ENCODE assay signal across 17 cellular contexts in the genomic region with DNA sequence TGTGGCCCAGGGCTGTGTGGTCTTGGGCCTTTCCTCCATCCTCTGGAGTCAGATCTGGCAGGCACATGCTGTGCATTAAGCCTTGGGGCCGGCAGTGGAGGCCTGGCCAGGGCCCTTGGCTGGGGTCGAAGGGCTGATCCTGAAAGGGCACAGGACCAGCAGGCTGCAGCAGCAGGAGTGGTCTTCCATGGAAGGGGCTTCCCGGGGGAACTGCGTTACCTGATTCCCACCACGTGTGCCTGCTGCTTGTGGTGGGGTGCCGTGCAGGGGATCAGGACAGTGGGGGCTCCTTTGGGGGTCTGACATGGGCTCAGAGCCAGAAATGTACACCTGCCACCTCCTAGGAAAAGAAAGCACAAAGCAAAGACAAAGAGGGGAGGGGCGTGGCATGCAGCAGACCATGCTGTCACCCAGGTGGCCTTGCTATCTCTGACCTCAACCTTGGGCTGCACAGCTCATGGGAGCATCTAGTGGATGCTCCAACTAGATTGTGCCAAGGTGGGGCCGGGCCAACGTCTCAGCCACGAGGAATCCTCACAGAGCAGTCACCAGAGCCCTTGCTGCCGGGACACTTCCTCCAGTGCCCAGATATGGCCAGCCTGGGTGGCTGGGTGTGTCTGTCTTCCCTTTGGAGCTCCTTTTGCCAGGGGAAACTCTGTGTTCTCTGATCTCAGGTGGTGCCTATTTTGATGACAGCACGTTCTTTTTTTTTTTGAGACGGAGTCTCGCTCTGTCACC. TPM values are rescaled to one million over a fixed set of nuclear protein-coding genes. Genes with fewer than 3 reads are reported as not detected.
DNase-seq lines count a peak whose midpoint lies in the region; ATAC-seq and TF ChIP-seq lines count a peak whose summit lies in the region.
"Had no signal": no experiment of that assay in that cellular context is flagged by ENCODE, and none has a peak within 500 bp of the region (broad histone marks: within the 10 kb centered on the region; RNA-seq: fewer than 3 reads in every experiment).

No MANE protein-coding gene starts in this region.

- TF ChIP-seq CTCF in SK-N-SH (IDR thresholded peaks at IDR 0.05) (no peak), RWPE2 (IDR thresholded peaks at IDR 0.05; ENCODE audit: poor library complexity, severe bottlenecking) (no peak), gastrocnemius medialis (IDR thresholded peaks at IDR 0.05 in 4 of 5, conservative IDR thresholded peaks at IDR 0.05 in 1 of 5) (no peak), PC-3 (conservative IDR thresholded peaks at IDR 0.05; ENCODE audit: low read depth, low read length) (no peak)

- H4K20me1 ChIP-seq in SK-N-SH (ENCODE audit: insufficient read depth) (no peaks in the 10 kb centered on the region), PC-3 (ENCODE audit: low read length) (no peaks in the 10 kb centered on the region)

- in situ Hi-C loops in gastrocnemius medialis (cut with MboI; ENCODE audit: low sequenced_read_pairs in 4 of 4), result no loop called here

- intact Hi-C loops in left colon (cut with DNase I, micrococcal nuclease), result no loop called here
- intact Hi-C loops in gastrocnemius medialis (cut with DNase I; ENCODE audit: low total_unique reads), result no loop called here
- intact Hi-C loops in PC-3 (cut with micrococcal nuclease), result no loop called here

- H3K4me3 ChIP-seq in SK-N-SH (ENCODE audit: low read depth in 2 of 2, low read length in 1 of 2) (no peak overlapping the region), RWPE2 (ENCODE audit: severe bottlenecking) (no peak overlapping the region), gastrocnemius medialis (no peak overlapping the region), PC-3 (ENCODE audit: low read length) (no peak overlapping the region)
- H3K4me3 ChIP-seq: SK-N-MC had no signal

- peak; percentile 9; the same call in 1 of the 3 replicates for ATAC-seq in SK-N-SH treated with all-trans-retinoic acid at 6 μM for 48 hours
- ATAC-seq in RWPE2 (ENCODE audit: low read depth), result 0 out of 3 replicates have a peak, but pooled peaks have one; percentile 7
- peak; percentile 50 for ATAC-seq in left colon
- ATAC-seq in gastrocnemius medialis, result peak; percentile 34 to 81
- no peak for ATAC-seq in PC-3
- ATAC-seq in GM21786 (IDR thresholded peaks at IDR 0.05; ENCODE audit: unreplicated experiment), result no peak

- WGBS in SK-N-SH (ENCODE audit: low lambda C conversion rate), result 98% methylated on average over 8 of the region's 14 CpGs

- H3F3A ChIP-seq in SK-N-SH (replicated peaks; ENCODE audit: insufficient read depth) (peaks cover 21% of the 10 kb centered on the region), PC-3 (ENCODE audit: low read length, unreplicated experiment) (no peaks in the 10 kb centered on the region)

- TF ChIP-seq RAD21 in SK-N-SH (IDR thresholded peaks at IDR 0.05; ENCODE audit: low read length), result no peak

- H3K9me3 ChIP-seq in SK-N-SH (no peaks in the 10 kb centered on the region), RWPE2 (ENCODE audit: severe bottlenecking) (peaks cover 26% of the 10 kb centered on the region), gastrocnemius medialis (no peaks in the 10 kb centered on the region), PC-3 (ENCODE audit: low read length) (no peaks in the 10 kb centered on the region)

- H3K27ac ChIP-seq in SK-N-SH (ENCODE audit: low read depth in 2 of 2, low read length in 1 of 2), result no peak overlapping the region
- no peak overlapping the region for H3K27ac ChIP-seq in RWPE2 (ENCODE audit: poor library complexity, severe bottlenecking)
- H3K27ac ChIP-seq in gastrocnemius medialis, result no peak overlapping the region
- H3K27ac ChIP-seq in PC-3 (ENCODE audit: low read length), result no peak overlapping the region
- H3K27ac ChIP-seq: HL-60, SK-N-MC had no signal

- H2AFZ ChIP-seq in SK-N-SH (ENCODE audit: low read depth), result no peak overlapping the region
- no peak overlapping the region for H2AFZ ChIP-seq in PC-3 (ENCODE audit: low read length)

- H3K27me3 ChIP-seq in SK-N-SH (ENCODE audit: insufficient read depth), result no peaks in the 10 kb centered on the region
- no peaks in the 10 kb centered on the region for H3K27me3 ChIP-seq in RWPE2 (ENCODE audit: insufficient read depth, poor library complexity, severe bottlenecking)
- H3K27me3 ChIP-seq in gastrocnemius medialis, result no peaks in the 10 kb centered on the region
- no peaks in the 10 kb centered on the region for H3K27me3 ChIP-seq in PC-3 (ENCODE audit: low read length)

- TF ChIP-seq EP300 in SK-N-SH (IDR thresholded peaks at IDR 0.05; ENCODE audit: borderline replicate concordance in 1 of 2, low read depth in 1 of 2, low read length in 1 of 2), result no peak

- H3K4me2 ChIP-seq in SK-N-SH (no peak overlapping the region), PC-3 (ENCODE audit: low read length) (no peak overlapping the region)

- TF ChIP-seq POLR2A in gastrocnemius medialis (IDR thresholded peaks at IDR 0.05), result no peak

- no TSS peak for BruUV-seq in PC-3 (replicated peaks; lab: Mats Ljungman, UMichigan)

- H3K4me1 ChIP-seq in SK-N-SH (ENCODE audit: control insufficient read depth in 1 of 2, insufficient read depth in 2 of 2, low read depth in 1 of 2, low read length in 1 of 2) (peaks cover 5 to 14% of the 10 kb centered on the region in 2 experiments; a peak in 2 of 4 replicates), RWPE2 (ENCODE audit: insufficient read depth, poor library complexity, severe bottlenecking) (peaks cover 3% of the 10 kb centered on the region), gastrocnemius medialis (peaks cover 0 to 11% of the 10 kb centered on the region in 2 donors), PC-3 (ENCODE audit: insufficient read depth, low read length) (peaks cover 14% of the 10 kb centered on the region)

- H3K9ac ChIP-seq in SK-N-SH (no peak overlapping the region), PC-3 (ENCODE audit: low read length) (no peak overlapping the region)

- H3K9me2 ChIP-seq in SK-N-SH (no peaks in the 10 kb centered on the region), PC-3 (replicated peaks; ENCODE audit: low read length) (no peaks in the 10 kb centered on the region)

- H3K36me3 ChIP-seq in SK-N-SH (replicated peaks in 1 of 2; ENCODE audit: control insufficient read depth in 1 of 2, insufficient read depth in 2 of 2, low read length in 1 of 2) (peaks cover 0 to 5% of the 10 kb centered on the region in 2 experiments), RWPE2 (ENCODE audit: low read depth) (no peaks in the 10 kb centered on the region), gastrocnemius medialis (no peaks in the 10 kb centered on the region), PC-3 (ENCODE audit: low read depth, low read length) (no peaks in the 10 kb centered on the region)

- DNase-seq in SK-N-SH, result no peak
- no peak for DNase-seq in RWPE2 (ENCODE audit: low spot score)
- no peak for DNase-seq in left colon
- peak; percentile 36 to 41 for DNase-seq in gastrocnemius medialis
- no peak for DNase-seq in PC-3
- DNase-seq in NCI-H146 (lab: John Stamatoyannopoulos, UW), result no peak
- DNase-seq: CD4-positive, CD25-positive, alpha-beta regulatory T cell; GOT3; HFFc6; KG1; NCI-H1105; NCI-H187 treated with DMSO at 0.1 percent for 48 hours; NCI-H510A treated with DMSO at 0.1 percent for 48 hours had no signal

- POLR2A ChIA-PET in SK-N-SH (lab: Yijun Ruan, JAX), result no interaction called here
- POLR2A ChIA-PET in PC-3 (lab: Charles Lee; ENCODE audit: unreplicated experiment), result interaction anchor here (0.7 kb wide), 1 partner anchor 9 kb away, joined by 4 read pairs; no protein-coding TSS in a partner anchor

- CTCF ChIA-PET in SK-N-SH (lab: Yijun Ruan, JAX) (no interaction called here), PC-3 (lab: Charles Lee) (no interaction called here)

- H3K79me2 ChIP-seq in SK-N-SH (ENCODE audit: insufficient read depth) (no peaks in the 10 kb centered on the region), PC-3 (ENCODE audit: low read length) (no peaks in the 10 kb centered on the region)

TF ChIP-seq in SK-N-SH treated with all-trans-retinoic acid at 6 μM for 48 hours, 23 proteins besides CTCF, POLR2A, EP300 and RAD21 (continues in another document):
- TF ChIP-seq, protein P1, sequence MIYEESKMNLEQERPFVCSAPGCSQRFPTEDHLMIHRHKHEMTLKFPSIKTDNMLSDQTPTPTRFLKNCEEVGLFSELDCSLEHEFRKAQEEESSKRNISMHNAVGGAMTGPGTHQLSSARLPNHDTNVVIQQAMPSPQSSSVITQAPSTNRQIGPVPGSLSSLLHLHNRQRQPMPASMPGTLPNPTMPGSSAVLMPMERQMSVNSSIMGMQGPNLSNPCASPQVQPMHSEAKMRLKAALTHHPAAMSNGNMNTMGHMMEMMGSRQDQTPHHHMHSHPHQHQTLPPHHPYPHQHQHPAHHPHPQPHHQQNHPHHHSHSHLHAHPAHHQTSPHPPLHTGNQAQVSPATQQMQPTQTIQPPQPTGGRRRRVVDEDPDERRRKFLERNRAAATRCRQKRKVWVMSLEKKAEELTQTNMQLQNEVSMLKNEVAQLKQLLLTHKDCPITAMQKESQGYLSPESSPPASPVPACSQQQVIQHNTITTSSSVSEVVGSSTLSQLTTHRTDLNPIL (CRISPR knock-in tag; IDR thresholded peaks at IDR 0.05; ENCODE audit: low read depth), result no peak

TF ChIP-seq in SK-N-SH, 30 proteins besides CTCF, POLR2A, EP300 and RAD21:
- TF ChIP-seq JUND (IDR thresholded peaks at IDR 0.05), result no peak
- no peak for TF ChIP-seq MXI1 (IDR thresholded peaks at IDR 0.05; ENCODE audit: low read depth, low read length)
- TF ChIP-seq FOXM1 (IDR thresholded peaks at IDR 0.05; ENCODE audit: low read depth), result no peak
- no peak for TF ChIP-seq RFX5 (IDR thresholded peaks at IDR 0.05; ENCODE audit: low read length)
- no peak for TF ChIP-seq GATA2 (CRISPR knock-in tag; IDR thresholded peaks at IDR 0.05)

RNA-seq across cellular contexts. Expression of a gene that starts 17.9 kb away (rescaled TPM):
- 2.4 and 2.7 TPM in 2 replicates for polyA plus RNA-seq in SK-N-SH (2012; rRNA removed)
- 1.9 and 2.8 TPM in 2 replicates for polyA plus RNA-seq in SK-N-SH (2012; cell fraction: cytosol; rRNA removed)
- 4.6 and 5.4 TPM in 2 replicates for polyA plus RNA-seq in SK-N-SH (2012; cell fraction: nucleus; rRNA removed)
- total RNA-seq in left colon (1 to 10 TPM; 1.6 to 3.4 TPM), gastrocnemius medialis (10 to 100 TPM; 23.6 to 42.1 (median 36.4) TPM), PC-3 (2014; rRNA removed) (0.23 and 3.2 TPM in 2 replicates)

Comparison
In these comparisons a context has a peak if more than half of its experiments do, and no peak if none do; other contexts are left out.
1. ATAC-seq: peak in SK-N-SH treated with all-trans-retinoic acid at 6 μM for 48 hours (single experiment), RWPE2 (single experiment), left colon (single experiment) and gastrocnemius medialis (2 of 2); none in PC-3 (single experiment) and GM21786 (single experiment).
2. DNase-seq: peak in gastrocnemius medialis (2 of 2); none in SK-N-SH (single experiment), RWPE2 (single experiment), left colon (0 of 2), PC-3 (single experiment) and NCI-H146 (single experiment).